Comparison of ENCODE assay signal across 1 cellular context in genomic region chr12:27273114-27273513, GRCh38.
TF ChIP-seq lines count a peak whose summit lies in the region.

No MANE protein-coding gene starts in this region.

TF ChIP-seq in HepG2, 621 proteins besides CTCF, POLR2A, EP300 and RAD21:
- 0 out of 2 replicates have a peak, but pooled peaks have one; percentile 20 for TF ChIP-seq ZBTB40 (IDR thresholded peaks at IDR 0.05)
- no peak for TF ChIP-seq ZBTB40 (CRISPR knock-in tag; IDR thresholded peaks at IDR 0.05)
- TF ChIP-seq THYN1 (CRISPR knock-in tag; IDR thresholded peaks at IDR 0.05; ENCODE audit: borderline replicate concordance, low read depth): no peak
